8 cellular contexts compared by ENCODE assay signal in genomic region chr20:1325173-1326030, GRCh38. TPM values are rescaled to one million over a fixed set of nuclear protein-coding genes. Genes with fewer than 3 reads are reported as not detected.
DNase-seq lines count a peak whose midpoint lies in the region; ATAC-seq and TF ChIP-seq lines count a peak whose summit lies in the region.

No MANE protein-coding gene starts in this region.

- intact Hi-C loops in left lung (cut with DNase I): loop anchor here in 1 of 2 donors (10.0 kb wide), 1 partner anchor 59 kb away; no protein-coding TSS in a partner anchor

- H3K4me3 ChIP-seq in left lung: peak overlapping the region; percentile 72 to 82

- peak; percentile 89 for ATAC-seq in GM19372 (IDR thresholded peaks at IDR 0.05; ENCODE audit: low read depth, unreplicated experiment)
- ATAC-seq in HG03520 (IDR thresholded peaks at IDR 0.05; ENCODE audit: unreplicated experiment): peak; percentile 77
- ATAC-seq in left lung: peak; percentile 91

- H3K4me1 ChIP-seq in left lung: peaks cover 35 to 83% of the 10 kb centered on the region in 2 donors

- peak overlapping the region; percentile 98 to 99 for H3K27ac ChIP-seq in left lung

- no peaks in the 10 kb centered on the region for H3K9me3 ChIP-seq in left lung

- TF ChIP-seq CTCF in left lung (IDR thresholded peaks at IDR 0.05): peak in 1 of 2 donors; percentile 51

- DNase-seq in CD1c-positive myeloid dendritic cell (ENCODE audit: extremely low spot score) (peak; percentile 99), NCI-H69 (lab: John Stamatoyannopoulos, UW) (peak; percentile 98), dermis blood vessel endothelial cell (peak; percentile 98), left lung (peak; percentile 98 to 99)
- DNase-seq in activated CD4-positive, alpha-beta T cell treated with anti-CD3 and anti-CD28 coated beads, Interleukin-2, amount 50 U/mL, for 1 hour: peak; percentile 99
- DNase-seq in stimulated activated CD4-positive, alpha-beta T cell treated with anti-CD3 and anti-CD28 coated beads, Interleukin-2, amount 100 ng/mL, for 4 hours (ENCODE audit: low read depth): peak; percentile 99

- H3K27me3 ChIP-seq in left lung: no peaks in the 10 kb centered on the region

- no peaks in the 10 kb centered on the region for H3K36me3 ChIP-seq in left lung

RNA-seq across cellular contexts. Expression of gene SDCBP2, which starts 3.5 kb away (rescaled TPM):
- total RNA-seq in dermis blood vessel endothelial cell (4.6 and 6.0 TPM in 2 replicates), left lung (10 to 100 TPM; 13.5 to 21.5 TPM)

RNA-seq across cellular contexts. Expression of gene SNPH, which starts 59.3 kb away (rescaled TPM):
- total RNA-seq in dermis blood vessel endothelial cell (6.2 and 6.3 TPM in 2 replicates), left lung (1 to 10 TPM; 4.8 to 5.9 TPM)

Comparison
In these comparisons a context has a peak if more than half of its experiments do, and no peak if none do; other contexts are left out.
1. Peak in every context shown above with its lines: DNase-seq, ATAC-seq, H3K4me3 ChIP-seq and H3K27ac ChIP-seq.